25 cellular contexts compared by ENCODE assay signal in genomic region chr1:175499595-175500367, GRCh38.
DNase-seq lines count a peak whose midpoint lies in the region; ATAC-seq, FAIRE-seq and TF ChIP-seq lines count a peak whose summit lies in the region.
"Had no signal": no experiment of that assay in that cellular context is flagged by ENCODE, and none has a peak within 500 bp of the region (broad histone marks: within the 10 kb centered on the region; RNA-seq: fewer than 3 reads in every experiment).

No MANE protein-coding gene starts in this region.

- no peak overlapping the region for H3K4me3 Mint-ChIP-seq in osteocyte (ENCODE audit: unreplicated experiment)
- H3K4me3 Mint-ChIP-seq: activated CD4-positive, alpha-beta T cell treated with anti-CD3 and anti-CD28 coated beads for 36 hours; CD4-positive, CD25-positive, alpha-beta regulatory T cell; stimulated activated naive CD8-positive, alpha-beta T cell treated with anti-CD3 and anti-CD28 coated beads, Interleukin-15, Interleukin-2, amounts not matched to agents 100 ng/mL and 50 ng/mL, for 24 hours; T-helper 17 cell had no signal

- no peak overlapping the region for H3K4me3 ChIP-seq in endothelial cell of umbilical vein (replicated peaks in 1 of 3; ENCODE audit: insufficient read depth in 1 of 3, low read depth in 1 of 3, low read length in 3 of 3)
- H3K4me3 ChIP-seq: heart right ventricle had no signal

- no peaks in the 10 kb centered on the region for H3K36me3 ChIP-seq in endothelial cell of umbilical vein (ENCODE audit: control insufficient read depth in 2 of 2, extremely low read depth in 1 of 2, insufficient read depth in 2 of 2, low read length in 2 of 2)
- H3K36me3 ChIP-seq: heart right ventricle, neutrophil had no signal

- peaks cover 11 to 12% of the 10 kb centered on the region in 2 experiments for H3K27me3 ChIP-seq in endothelial cell of umbilical vein (ENCODE audit: control insufficient read depth in 2 of 2, insufficient read depth in 2 of 2, low read length in 2 of 2)
- H3K27me3 ChIP-seq: neutrophil had no signal

- POLR2A ChIA-PET in endothelial cell of umbilical vein (lab: Charles Lee), result no interaction called here

- H3K4me1 Mint-ChIP-seq in osteocyte (ENCODE audit: unreplicated experiment), result peaks cover 6% of the 10 kb centered on the region

- no peak overlapping the region for H3K27ac Mint-ChIP-seq in osteocyte (ENCODE audit: unreplicated experiment)
- H3K27ac Mint-ChIP-seq: activated CD4-positive, alpha-beta T cell treated with anti-CD3 and anti-CD28 coated beads for 36 hours; stimulated activated naive CD8-positive, alpha-beta T cell treated with anti-CD3 and anti-CD28 coated beads, Interleukin-15, Interleukin-2, amounts not matched to agents 100 ng/mL and 50 ng/mL, for 24 hours; T-helper 17 cell had no signal

- no peaks in the 10 kb centered on the region for H3K9me1 ChIP-seq in endothelial cell of umbilical vein (replicated peaks; ENCODE audit: control insufficient read depth, extremely low read depth, insufficient read depth, low read length)

- no peaks in the 10 kb centered on the region for H3K27me3 Mint-ChIP-seq in osteocyte (ENCODE audit: unreplicated experiment)
- H3K27me3 Mint-ChIP-seq: CD4-positive, CD25-positive, alpha-beta regulatory T cell; stimulated activated naive CD8-positive, alpha-beta T cell treated with anti-CD3 and anti-CD28 coated beads, Interleukin-15, Interleukin-2, amounts not matched to agents 100 ng/mL and 50 ng/mL, for 24 hours had no signal

- H3K9ac ChIP-seq in endothelial cell of umbilical vein (replicated peaks; ENCODE audit: extremely low read depth, insufficient read depth, low read length), result no peak overlapping the region
- H3K9ac ChIP-seq: SK-N-SH had no signal

- peaks cover 10% of the 10 kb centered on the region for H3K4me1 ChIP-seq in endothelial cell of umbilical vein (ENCODE audit: control insufficient read depth, extremely low read depth, insufficient read depth, low read length)

- no peaks in the 10 kb centered on the region for H3K9me3 Mint-ChIP-seq in osteocyte (ENCODE audit: unreplicated experiment)
- H3K9me3 Mint-ChIP-seq: stimulated activated naive CD8-positive, alpha-beta T cell treated with anti-CD3 and anti-CD28 coated beads, Interleukin-15, Interleukin-2, amounts not matched to agents 100 ng/mL and 50 ng/mL, for 24 hours had no signal

- no peaks in the 10 kb centered on the region for H4K20me1 ChIP-seq in endothelial cell of umbilical vein (replicated peaks; ENCODE audit: control insufficient read depth, extremely low read depth, insufficient read depth, low read length)

- CTCF ChIA-PET in endothelial cell of umbilical vein (lab: Charles Lee), result interaction anchor here (0.6 kb wide), 1 partner anchor 37 kb away, joined by 3 read pairs; no protein-coding TSS in a partner anchor

- DNase-seq in NOMO-1 treated with DMSO at 0.1 percent for 48 hours (lab: John Stamatoyannopoulos, UW; ENCODE audit: unreplicated experiment) (peak; percentile 30), NOMO-1 treated with dmso at 0.1 percent for 144 hours (lab: John Stamatoyannopoulos, UW; ENCODE audit: unreplicated experiment) (no peak), OCI-M1 (lab: John Stamatoyannopoulos, UW) (peak; percentile 15), endothelial cell of umbilical vein (ENCODE audit: low read depth, low spot score) (peak; percentile 41), renal cortical epithelial cell (ENCODE audit: low read depth) (peak; percentile 79), osteocyte (ENCODE audit: extremely low spot score, unreplicated experiment) (no peak), cerebellar cortex (ENCODE audit: low spot score) (no peak)
- DNase-seq: activated CD4-positive, alpha-beta T cell treated with anti-CD3 and anti-CD28 coated beads for 36 hours; activated gamma-delta T cell treated with Interleukin-2 at 50 U/mL for 16 hours; CD4-positive, CD25-positive, alpha-beta regulatory T cell; erythroblast; heart right ventricle; left cardiac atrium; NCI-H1417 treated with DMSO at 0.1 percent for 48 hours; NCI-H2081 treated with DMSO at 0.1 percent for 48 hours; NCI-H226; NCI-H69; SK-N-SH; T-helper 17 cell had no signal

- H3K36me3 Mint-ChIP-seq in osteocyte (ENCODE audit: unreplicated experiment), result no peaks in the 10 kb centered on the region
- H3K36me3 Mint-ChIP-seq: CD4-positive, CD25-positive, alpha-beta regulatory T cell had no signal

- TF ChIP-seq CTCF in endothelial cell of umbilical vein (IDR thresholded peaks at IDR 0.05; ENCODE audit: extremely low read depth in 1 of 2, insufficient read depth in 1 of 2, low read depth in 1 of 2, low read length in 2 of 2), result no peak
- no peak for TF ChIP-seq CTCF in osteocyte (IDR thresholded peaks at IDR 0.05)

- H3K27ac ChIP-seq in endothelial cell of umbilical vein (ENCODE audit: insufficient read depth, low read depth, low read length), result peak overlapping the region; percentile 21
- H3K27ac ChIP-seq: 22Rv1, heart right ventricle, neutrophil had no signal

- no peaks in the 10 kb centered on the region for H3K9me3 ChIP-seq in endothelial cell of umbilical vein (replicated peaks; ENCODE audit: control insufficient read depth, insufficient read depth, low read length)
- H3K9me3 ChIP-seq: heart right ventricle, neutrophil had no signal

- no peak overlapping the region for H2AFZ ChIP-seq in endothelial cell of umbilical vein (ENCODE audit: low read depth, low read length)

- no peaks in the 10 kb centered on the region for H3K79me2 ChIP-seq in endothelial cell of umbilical vein (ENCODE audit: control insufficient read depth, insufficient read depth, low read length)

- no peak for FAIRE-seq in endothelial cell of umbilical vein (lab: Jason Lieb, UNC)
- FAIRE-seq: D721Med, H1 had no signal

- intact Hi-C loops in endothelial cell of umbilical vein (cut with micrococcal nuclease), result loop anchor here (10.0 kb wide), 1 partner anchor 475 kb away; the partner anchor contains the start of gene MRPS14

- dilution Hi-C loops in endothelial cell of umbilical vein (cut with MboI; ENCODE audit: extremely low pct_ligation_motif_present, low sequenced_read_pairs), result no loop called here

- ATAC-seq in GM21447 (IDR thresholded peaks at IDR 0.05; ENCODE audit: unreplicated experiment), result no peak
- ATAC-seq: activated CD4-positive, alpha-beta T cell treated with anti-CD3 and anti-CD28 coated beads for 36 hours; heart right ventricle; left cardiac atrium; T-helper 17 cell had no signal

- BruUV-seq in endothelial cell of umbilical vein (replicated peaks; lab: Mats Ljungman, UMichigan), result no TSS peak

- TF ChIP-seq POLR2A in endothelial cell of umbilical vein (IDR thresholded peaks at IDR 0.05; ENCODE audit: low read depth, low read length), result no peak

- H3K4me2 ChIP-seq in endothelial cell of umbilical vein (ENCODE audit: insufficient read depth, low read length), result no peak overlapping the region
- H3K4me2 ChIP-seq: SK-N-SH had no signal

TF ChIP-seq in endothelial cell of umbilical vein, 7 proteins besides CTCF, POLR2A, EP300 and RAD21:
- TF ChIP-seq POLR2AphosphoS5 (IDR thresholded peaks at IDR 0.05; ENCODE audit: insufficient read depth, low read depth, low read length), result no peak
- TF ChIP-seq EZH2 (IDR thresholded peaks at IDR 0.05; ENCODE audit: borderline replicate concordance, low read depth, low read length, severe bottlenecking), result no peak
- no peak for TF ChIP-seq MYC (IDR thresholded peaks at IDR 0.05; ENCODE audit: low read depth, low read length)
- peak; percentile 49 for TF ChIP-seq JUN (IDR thresholded peaks at IDR 0.05; ENCODE audit: borderline replicate concordance, insufficient read depth, insufficient read length, low read depth)
- TF ChIP-seq MAX (IDR thresholded peaks at IDR 0.05; ENCODE audit: insufficient read depth, insufficient read length), result no peak
- no peak for TF ChIP-seq GATA2 (IDR thresholded peaks at IDR 0.05; ENCODE audit: insufficient read depth, insufficient read length, low read depth, low read length)
- TF ChIP-seq FOS (IDR thresholded peaks at IDR 0.05; ENCODE audit: borderline replicate concordance, insufficient read depth, low read length), result peak; percentile 64

Comparison
In these comparisons a context has a peak if more than half of its experiments do, and no peak if none do; other contexts are left out.
1. DNase-seq: peak in NOMO-1 treated with DMSO at 0.1 percent for 48 hours (single experiment), OCI-M1 (single experiment), endothelial cell of umbilical vein (single experiment) and renal cortical epithelial cell (single experiment); none in NOMO-1 treated with dmso at 0.1 percent for 144 hours (single experiment), osteocyte (single experiment) and cerebellar cortex (single experiment).